ENCODE assay signal across 17 cellular contexts in the genomic region with DNA sequence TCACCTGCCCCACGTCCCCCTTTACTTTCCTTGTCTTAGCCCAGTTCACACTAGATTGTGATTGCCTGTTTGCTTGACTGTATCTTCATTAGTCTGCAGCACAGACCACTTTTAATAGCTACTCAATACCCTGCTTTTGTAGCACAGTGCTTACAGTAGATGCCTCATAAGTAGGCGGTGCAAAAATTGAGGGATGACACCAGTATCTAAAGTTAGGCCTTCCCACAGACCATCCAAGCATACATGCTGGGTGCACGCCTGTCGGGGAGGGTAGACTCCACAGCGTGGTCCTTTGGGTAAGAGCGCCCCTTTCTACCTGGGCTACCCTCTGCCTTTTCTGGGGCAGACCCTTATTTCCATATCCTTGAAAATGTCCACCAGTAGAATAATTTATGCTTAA.
DNase-seq lines count a peak whose midpoint lies in the region; ATAC-seq, FAIRE-seq and TF ChIP-seq lines count a peak whose summit lies in the region.
"Had no signal": no experiment of that assay in that cellular context is flagged by ENCODE, and none has a peak within 500 bp of the region (broad histone marks: within the 10 kb centered on the region; RNA-seq: fewer than 3 reads in every experiment).

No MANE protein-coding gene starts in this region.

- peak overlapping the region; percentile 24 for H3K4me3 Mint-ChIP-seq in endothelial cell (ENCODE audit: unreplicated experiment)
- no peak overlapping the region for H3K4me3 Mint-ChIP-seq in stimulated activated effector memory CD8-positive, alpha-beta T cell treated with anti-CD3 and anti-CD28 coated beads, Interleukin-12 subunit alpha, Interleukin-12 subunit beta, amount 100 ng/mL, for 72 hours
- H3K4me3 Mint-ChIP-seq: B cell; CD4-positive, alpha-beta memory T cell had no signal

- H3K27ac ChIP-seq in BLaER1 (no peak overlapping the region), OCI-LY7 (ENCODE audit: low read depth, low read length, poor library complexity, severe bottlenecking) (no peak overlapping the region)

- H3K27ac Mint-ChIP-seq in endothelial cell (ENCODE audit: unreplicated experiment): no peak overlapping the region
- peak overlapping the region; percentile 13 for H3K27ac Mint-ChIP-seq in stimulated activated effector memory CD8-positive, alpha-beta T cell treated with anti-CD3 and anti-CD28 coated beads, Interleukin-12 subunit alpha, Interleukin-12 subunit beta, amount 100 ng/mL, for 72 hours
- H3K27ac Mint-ChIP-seq: B cell had no signal

- intact Hi-C loops in OCI-LY7 (cut with micrococcal nuclease; ENCODE audit: unreplicated experiment): no loop called here

- no peaks in the 10 kb centered on the region for H3K9me2 ChIP-seq in OCI-LY7 (ENCODE audit: insufficient read depth, low read length)

- H3K9me3 Mint-ChIP-seq in endothelial cell (ENCODE audit: unreplicated experiment): no peaks in the 10 kb centered on the region
- H3K9me3 Mint-ChIP-seq in stimulated activated effector memory CD8-positive, alpha-beta T cell treated with anti-CD3 and anti-CD28 coated beads, Interleukin-12 subunit alpha, Interleukin-12 subunit beta, amount 100 ng/mL, for 72 hours: no peaks in the 10 kb centered on the region
- H3K9me3 Mint-ChIP-seq: CD4-positive, alpha-beta memory T cell had no signal

- no peak for ATAC-seq in stimulated activated effector memory CD8-positive, alpha-beta T cell treated with anti-CD3 and anti-CD28 coated beads, Interleukin-12 subunit alpha, Interleukin-12 subunit beta, amount 100 ng/mL, for 72 hours
- no peak for ATAC-seq in GM18519 (IDR thresholded peaks at IDR 0.05; ENCODE audit: low FRiP score, unreplicated experiment)
- ATAC-seq: HCT116, Panc1 had no signal

- H3K27me3 ChIP-seq in BLaER1: no peaks in the 10 kb centered on the region
- H3K27me3 ChIP-seq in H7 (ENCODE audit: control insufficient read depth, insufficient read depth, low read length): no peaks in the 10 kb centered on the region

- H3K4me1 Mint-ChIP-seq in endothelial cell (ENCODE audit: unreplicated experiment): peaks cover 8% of the 10 kb centered on the region
- H3K4me1 Mint-ChIP-seq in stimulated activated effector memory CD8-positive, alpha-beta T cell treated with anti-CD3 and anti-CD28 coated beads, Interleukin-12 subunit alpha, Interleukin-12 subunit beta, amount 100 ng/mL, for 72 hours: peaks cover 19% of the 10 kb centered on the region
- H3K4me1 Mint-ChIP-seq: B cell had no signal

- peaks cover 88% of the 10 kb centered on the region for H3K36me3 ChIP-seq in BLaER1
- H3K36me3 ChIP-seq in H7 (replicated peaks; ENCODE audit: control insufficient read depth, insufficient read depth, low read length): peaks cover 9% of the 10 kb centered on the region
- no peaks in the 10 kb centered on the region for H3K36me3 ChIP-seq in OCI-LY7 (ENCODE audit: insufficient read depth, low read length)

- H3K9me3 ChIP-seq in BLaER1 (no peaks in the 10 kb centered on the region), OCI-LY7 (ENCODE audit: low read length) (no peaks in the 10 kb centered on the region)

- POLR2A ChIA-PET in OCI-LY7 (lab: Charles Lee): no interaction called here

- H3K4me1 ChIP-seq in BLaER1: peaks cover 42% of the 10 kb centered on the region
- no peaks in the 10 kb centered on the region for H3K4me1 ChIP-seq in OCI-LY7 (ENCODE audit: insufficient read depth, low read length, poor library complexity, severe bottlenecking)

- H4K20me1 ChIP-seq in BLaER1: peaks cover 9% of the 10 kb centered on the region; the same call in 1 of the 2 replicates
- H4K20me1 ChIP-seq in OCI-LY7 (ENCODE audit: insufficient read depth, low read length): no peaks in the 10 kb centered on the region

- H2AFZ ChIP-seq in OCI-LY7 (ENCODE audit: low read length): no peak overlapping the region

- peak; percentile 95 for FAIRE-seq in HTR-8/SVneo (lab: Jason Lieb, UNC)

- DNase-seq in HTR-8/SVneo (ENCODE audit: insufficient read length, low spot score) (no peak), endothelial cell (ENCODE audit: low spot score) (no peak), H7 (no peak), OCI-LY7 (ENCODE audit: low spot score) (no peak)
- DNase-seq in stimulated activated effector memory CD8-positive, alpha-beta T cell treated with anti-CD3 and anti-CD28 coated beads, Interleukin-12 subunit alpha, Interleukin-12 subunit beta, amount 100 ng/mL, for 72 hours (ENCODE audit: low spot score in 2 of 2): no peak
- DNase-seq: ACHN; Calu3; CD4-positive, alpha-beta memory T cell; NCI-H1105; NCI-H1694; NCI-H226; NCI-H524 treated with DMSO at 0.1 percent for 48 hours had no signal

- peaks cover 12% of the 10 kb centered on the region for H3K36me3 Mint-ChIP-seq in endothelial cell (ENCODE audit: low read depth, unreplicated experiment)
- no peaks in the 10 kb centered on the region for H3K36me3 Mint-ChIP-seq in stimulated activated effector memory CD8-positive, alpha-beta T cell treated with anti-CD3 and anti-CD28 coated beads, Interleukin-12 subunit alpha, Interleukin-12 subunit beta, amount 100 ng/mL, for 72 hours
- H3K36me3 Mint-ChIP-seq: CD4-positive, alpha-beta memory T cell had no signal

- H3K79me2 ChIP-seq in OCI-LY7 (ENCODE audit: insufficient read depth, low read depth, low read length): no peaks in the 10 kb centered on the region

- no peak overlapping the region for H3K4me3 ChIP-seq in BLaER1
- H3K4me3 ChIP-seq in H7 (ENCODE audit: insufficient read depth, low read depth, low read length): no peak overlapping the region
- H3K4me3 ChIP-seq in OCI-LY7 (ENCODE audit: low read depth, low read length, poor library complexity, severe bottlenecking): no peak overlapping the region

- H3K9ac ChIP-seq in BLaER1: no peak overlapping the region

- BruUV-seq in OCI-LY7 (replicated peaks; lab: Mats Ljungman, UMichigan): no TSS peak

- CTCF ChIA-PET in OCI-LY7 (lab: Charles Lee; ENCODE audit: unreplicated experiment): no interaction called here

- H3K27me3 Mint-ChIP-seq in endothelial cell (ENCODE audit: unreplicated experiment): peaks cover 6% of the 10 kb centered on the region
- H3K27me3 Mint-ChIP-seq: B cell; CD4-positive, alpha-beta memory T cell had no signal

- TF ChIP-seq CTCF in endothelial cell (IDR thresholded peaks at IDR 0.05; ENCODE audit: unreplicated experiment) (no peak), OCI-LY7 (conservative IDR thresholded peaks at IDR 0.05; ENCODE audit: low read length) (no peak)

- H3K4me2 ChIP-seq in BLaER1 (peak overlapping the region; percentile 30), OCI-LY7 (ENCODE audit: low read length) (no peak overlapping the region)
